In the genomic region with DNA sequence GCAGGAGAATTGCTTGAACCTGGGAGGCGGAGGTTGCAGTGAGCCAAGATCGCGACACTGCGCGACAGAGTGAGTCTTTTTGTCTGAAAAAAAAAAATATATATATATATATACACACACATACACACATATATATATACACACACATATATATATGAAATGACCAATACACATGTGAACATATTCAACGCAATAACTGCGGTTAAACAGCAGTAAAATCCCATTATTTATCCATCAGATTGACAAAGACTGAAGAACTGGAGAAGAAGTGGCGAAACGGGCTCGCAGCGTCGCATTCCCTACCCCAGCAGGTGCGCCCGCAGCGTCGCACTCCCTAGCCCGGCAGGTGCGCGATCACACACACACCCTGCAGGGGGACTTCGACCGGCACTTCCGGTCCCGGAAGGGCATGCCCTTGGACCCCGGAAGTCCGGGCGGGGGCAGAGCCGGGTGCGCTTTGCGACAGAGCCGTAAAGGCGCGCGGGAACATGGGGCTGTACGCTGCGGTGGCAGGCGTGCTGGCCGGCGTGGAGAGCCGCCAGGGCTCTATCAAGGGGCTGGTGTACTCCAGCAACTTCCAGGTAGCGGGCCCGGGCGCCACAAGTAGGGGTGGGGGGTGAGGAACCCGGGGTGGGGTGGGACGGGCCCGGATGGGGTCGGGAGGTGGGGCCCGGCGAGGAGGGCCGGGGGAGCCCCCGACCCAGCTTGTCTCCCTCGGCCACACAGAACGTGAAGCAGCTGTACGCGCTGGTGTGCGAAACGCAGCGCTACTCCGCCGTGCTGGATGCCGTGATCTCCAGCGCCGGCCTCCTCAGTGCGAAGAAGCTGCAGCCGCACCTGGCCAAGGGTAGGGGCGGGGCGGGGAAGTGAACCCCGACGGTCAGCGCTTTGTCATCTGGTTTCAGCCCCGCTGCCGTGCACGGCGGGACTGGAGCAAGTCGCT, we compare ENCODE assay signal across 8 cellular contexts. TPM values are rescaled to one million over a fixed set of nuclear protein-coding genes. Genes with fewer than 3 reads are reported as not detected.
DNase-seq lines count a peak whose midpoint lies in the region; ATAC-seq, FAIRE-seq and TF ChIP-seq lines count a peak whose summit lies in the region.
"Not testable (repeated sequence)": the region's sequence is repeated elsewhere in the genome, so short reads cannot be mapped to it uniquely, and the experiment has no call there.

No MANE protein-coding gene starts in this region.

- intact Hi-C loops in endothelial cell of umbilical vein (cut with micrococcal nuclease); mucosa of descending colon (cut with DNase I, micrococcal nuclease): not testable (repeated sequence)

- H3K4me3 Mint-ChIP-seq in IgD-negative memory B cell, result peak overlapping the region in 3 of 4 donors; percentile 49 to 86 (median 77)
- H3K4me3 Mint-ChIP-seq in activated T-cell treated with anti-CD3 and anti-CD28 coated beads, Interleukin-2, amount 50 U/mL, for 72 hours, result peak overlapping the region in 1 of 2 donors; percentile 74

- not testable (repeated sequence) for H3K9me3 ChIP-seq in endothelial cell of umbilical vein (replicated peaks; ENCODE audit: control insufficient read depth, insufficient read depth, low read length); mucosa of descending colon; thoracic aorta

- not testable (repeated sequence) for TF ChIP-seq CTCF in endothelial cell of umbilical vein (IDR thresholded peaks at IDR 0.05; ENCODE audit: extremely low read depth in 1 of 2, insufficient read depth in 1 of 2, low read depth in 1 of 2, low read length in 2 of 2); mucosa of descending colon (IDR thresholded peaks at IDR 0.05); thoracic aorta (IDR thresholded peaks at IDR 0.05)

- not testable (repeated sequence) for H3K9ac ChIP-seq in endothelial cell of umbilical vein (replicated peaks; ENCODE audit: extremely low read depth, insufficient read depth, low read length)

- not testable (repeated sequence) for H3K9me1 ChIP-seq in endothelial cell of umbilical vein (replicated peaks; ENCODE audit: control insufficient read depth, extremely low read depth, insufficient read depth, low read length)

- not testable (repeated sequence) for H3K4me2 ChIP-seq in endothelial cell of umbilical vein (ENCODE audit: insufficient read depth, low read length)

- ATAC-seq in GM18502 (IDR thresholded peaks at IDR 0.05; ENCODE audit: poor library complexity, unreplicated experiment), result peak; percentile 93
- peak; percentile 93 for ATAC-seq in GM21390 (IDR thresholded peaks at IDR 0.05; ENCODE audit: unreplicated experiment)
- ATAC-seq in HG02973 (IDR thresholded peaks at IDR 0.05; ENCODE audit: unreplicated experiment), result peak; percentile 79
- peak; percentile 93 to 94 for ATAC-seq in activated T-cell treated with anti-CD3 and anti-CD28 coated beads, Interleukin-2, amount 50 U/mL, for 72 hours (replicated peaks in 1 of 2)
- peak; percentile 98 for ATAC-seq in mucosa of descending colon
- ATAC-seq in thoracic aorta (ENCODE audit: insufficient number of reproducible peaks, low FRiP score, low read depth), result peak; percentile 67

- H3K36me3 ChIP-seq in endothelial cell of umbilical vein (ENCODE audit: control insufficient read depth in 2 of 2, extremely low read depth in 1 of 2, insufficient read depth in 2 of 2, low read length in 2 of 2); mucosa of descending colon (ENCODE audit: low read depth); thoracic aorta: not testable (repeated sequence)

- not testable (repeated sequence) for H3K27me3 Mint-ChIP-seq in IgD-negative memory B cell; activated T-cell treated with anti-CD3 and anti-CD28 coated beads, Interleukin-2, amount 50 U/mL, for 72 hours (ENCODE audit: low read depth)

- not testable (repeated sequence) for H3K27me3 ChIP-seq in endothelial cell of umbilical vein (ENCODE audit: control insufficient read depth in 2 of 2, insufficient read depth in 2 of 2, low read length in 2 of 2); thoracic aorta (replicated peaks; ENCODE audit: insufficient read depth)

- H2AFZ ChIP-seq in endothelial cell of umbilical vein (ENCODE audit: low read depth, low read length), result not testable (repeated sequence)

- dilution Hi-C loops in endothelial cell of umbilical vein (cut with MboI; ENCODE audit: extremely low pct_ligation_motif_present, low sequenced_read_pairs), result not testable (repeated sequence)

- BruUV-seq in endothelial cell of umbilical vein (replicated peaks; lab: Mats Ljungman, UMichigan), result not testable (repeated sequence)

- CTCF ChIA-PET in endothelial cell of umbilical vein (lab: Charles Lee), result not testable (repeated sequence)

- H3K9me3 Mint-ChIP-seq in IgD-negative memory B cell; activated T-cell treated with anti-CD3 and anti-CD28 coated beads, Interleukin-2, amount 50 U/mL, for 72 hours: not testable (repeated sequence)

- not testable (repeated sequence) for H3K4me1 Mint-ChIP-seq in IgD-negative memory B cell; activated T-cell treated with anti-CD3 and anti-CD28 coated beads, Interleukin-2, amount 50 U/mL, for 72 hours (ENCODE audit: low read depth)

- FAIRE-seq in endothelial cell of umbilical vein (lab: Jason Lieb, UNC), result peak; percentile 73

- peak overlapping the region in 1 of 3 experiments; percentile 39 for H3K4me3 ChIP-seq in endothelial cell of umbilical vein (replicated peaks in 1 of 3; ENCODE audit: insufficient read depth in 1 of 3, low read depth in 1 of 3, low read length in 3 of 3)
- not testable (repeated sequence) for H3K4me3 ChIP-seq in mucosa of descending colon
- peak overlapping the region; percentile 52 for H3K4me3 ChIP-seq in thoracic aorta

- TF ChIP-seq POLR2A in endothelial cell of umbilical vein (IDR thresholded peaks at IDR 0.05; ENCODE audit: low read depth, low read length), result not testable (repeated sequence)

- H3K4me1 ChIP-seq in endothelial cell of umbilical vein (ENCODE audit: control insufficient read depth, extremely low read depth, insufficient read depth, low read length); mucosa of descending colon (ENCODE audit: low read depth); thoracic aorta (ENCODE audit: control insufficient read depth in 1 of 2, low read depth in 2 of 2): not testable (repeated sequence)

- not testable (repeated sequence) for H3K27ac ChIP-seq in endothelial cell of umbilical vein (ENCODE audit: insufficient read depth, low read depth, low read length); thoracic aorta

- H3K27ac Mint-ChIP-seq in IgD-negative memory B cell, result peak overlapping the region in 1 of 3 donors; percentile 77
- not testable (repeated sequence) for H3K27ac Mint-ChIP-seq in activated T-cell treated with anti-CD3 and anti-CD28 coated beads, Interleukin-2, amount 50 U/mL, for 72 hours

- DNase-seq in activated T-cell treated with anti-CD3 and anti-CD28 coated beads, Interleukin-2, amount 50 U/mL, for 72 hours, result peak in 1 of 2 donors; percentile 14
- DNase-seq in endothelial cell of umbilical vein (ENCODE audit: low read depth, low spot score); thoracic aorta (ENCODE audit: low spot score): not testable (repeated sequence)
- peak in 1 of 3 donors; percentile 44 for DNase-seq in mucosa of descending colon

- POLR2A ChIA-PET in endothelial cell of umbilical vein (lab: Charles Lee), result not testable (repeated sequence)

- H4K20me1 ChIP-seq in endothelial cell of umbilical vein (replicated peaks; ENCODE audit: control insufficient read depth, extremely low read depth, insufficient read depth, low read length), result not testable (repeated sequence)

- not testable (repeated sequence) for H3K79me2 ChIP-seq in endothelial cell of umbilical vein (ENCODE audit: control insufficient read depth, insufficient read depth, low read length)

- H3K36me3 Mint-ChIP-seq in IgD-negative memory B cell; activated T-cell treated with anti-CD3 and anti-CD28 coated beads, Interleukin-2, amount 50 U/mL, for 72 hours (ENCODE audit: insufficient read depth in 2 of 2): not testable (repeated sequence)

RNA-seq across cellular contexts. Expression of a gene that starts 14.7 kb away (rescaled TPM):
- polyA plus RNA-seq in IgD-negative memory B cell (2.6 TPM), endothelial cell of umbilical vein (0.89 and 1.6 TPM in 2 replicates)
- 10 to 100 TPM; 10.6 to 12.1 TPM for total RNA-seq in activated T-cell treated with anti-CD3 and anti-CD28 coated beads, Interleukin-2, amount 50 U/mL, for 72 hours
- total RNA-seq in endothelial cell of umbilical vein (1.2 and 2.0 TPM in 2 replicates), mucosa of descending colon (1 to 10 TPM; 3.2 to 5.7 (median 4.3) TPM), thoracic aorta (1 to 10 TPM; 2.2 to 2.5 TPM)
- 0.06 TPM in 2 replicates for polyA plus RNA-seq in endothelial cell of umbilical vein (2011; cell fraction: cytosol; rRNA removed)
- polyA plus RNA-seq in endothelial cell of umbilical vein (2011; cell fraction: nucleus; rRNA removed), result 3.7 and 6.3 TPM in 2 replicates
- polyA plus RNA-seq in endothelial cell of umbilical vein (2012), result 1.2 and 1.3 TPM in 2 replicates
- 1.00 and 2.3 TPM in 2 replicates for polyA minus RNA-seq in endothelial cell of umbilical vein
- 1.9 TPM for polyA minus RNA-seq in endothelial cell of umbilical vein (2011; cell fraction: cytosol; rRNA and poly(A)+ RNA removed)
- 2.0 and 6.5 TPM in 2 replicates for polyA minus RNA-seq in endothelial cell of umbilical vein (2011; cell fraction: nucleus; rRNA and poly(A)+ RNA removed)
